ENCODE assay signal across 8 cellular contexts in genomic region chr10:3095373-3096139, GRCh38. TPM values are rescaled to one million over a fixed set of nuclear protein-coding genes. Genes with fewer than 3 reads are reported as not detected.
DNase-seq lines count a peak whose midpoint lies in the region; ATAC-seq and TF ChIP-seq lines count a peak whose summit lies in the region.

No MANE protein-coding gene starts in this region.

- H3K4me3 ChIP-seq in IMR-90 (ENCODE audit: insufficient read depth, low read depth, low read length) (no peak overlapping the region), transverse colon (peak overlapping the region in 1 of 4 donors; percentile 2)

- H2BK15ac ChIP-seq in IMR-90 (ENCODE audit: low read depth, low read length) = peak overlapping the region; percentile 73; the same call in 2 of the 3 replicates

- dilution Hi-C loops in IMR-90 (cut with HindIII; ENCODE audit: low sequenced_read_pairs, unreplicated experiment) = no loop called here

- peaks cover 53% of the 10 kb centered on the region for H3K36me3 Mint-ChIP-seq in activated CD4-positive, alpha-beta memory T cell treated with anti-CD3 and anti-CD28 coated beads for 36 hours

- H2BK5ac ChIP-seq in IMR-90 (ENCODE audit: low read depth, low read length, poor library complexity, severe bottlenecking) = peak overlapping the region; percentile 98

- H3K9me3 Mint-ChIP-seq in activated CD4-positive, alpha-beta memory T cell treated with anti-CD3 and anti-CD28 coated beads for 36 hours = no peaks in the 10 kb centered on the region

- H2BK20ac ChIP-seq in IMR-90 (ENCODE audit: low read depth, low read length) = peak overlapping the region; percentile 91

- peak overlapping the region; percentile 85 for H4K5ac ChIP-seq in IMR-90 (ENCODE audit: low read depth, low read length)

- 0% methylated on average over 3 of the region's 17 CpGs; no CpG with 5 or more reads in 1 of the 2 experiments for WGBS in IMR-90 (ENCODE audit: extremely low coverage in 2 of 2, insufficient read length in 1 of 2), 2 experiments
- 9% methylated on average over 11 to 17 of the region's 17 CpGs for WGBS in transverse colon (ENCODE audit: low coverage in 1 of 2), 2 donors

- H3K9ac ChIP-seq in IMR-90 (ENCODE audit: low read depth, low read length) = peak overlapping the region; percentile 61; the same call in 1 of the 2 replicates

- no peak for TF ChIP-seq RAD21 in IMR-90 (IDR thresholded peaks at IDR 0.05; ENCODE audit: low read length)

- TF ChIP-seq EP300 in transverse colon (IDR thresholded peaks at IDR 0.05; ENCODE audit: low read depth) = no peak

- H3K4ac ChIP-seq in IMR-90 (ENCODE audit: low read depth, low read length) = peak overlapping the region; percentile 97

- peaks cover 74% of the 10 kb centered on the region for H3K4me1 Mint-ChIP-seq in activated CD4-positive, alpha-beta memory T cell treated with anti-CD3 and anti-CD28 coated beads for 36 hours (ENCODE audit: low read depth)

- peak overlapping the region; percentile 63; the same call in 1 of the 2 replicates for H3K23ac ChIP-seq in IMR-90 (ENCODE audit: low read depth, low read length)

- peak overlapping the region; percentile 97 for H2BK120ac ChIP-seq in IMR-90 (ENCODE audit: low read depth, low read length)

- peak overlapping the region; percentile 72 for H3K4me2 ChIP-seq in IMR-90 (ENCODE audit: low read depth, low read length)

- H3K9me1 ChIP-seq in IMR-90 (ENCODE audit: insufficient read depth, low read length) = peaks cover 41% of the 10 kb centered on the region

- DNase-seq in activated CD4-positive, alpha-beta T cell treated with anti-CD3 and anti-CD28 coated beads for 24 hours (ENCODE audit: low read depth in 2 of 2) = peak; percentile 25 to 50
- no peak for DNase-seq in activated CD4-positive, alpha-beta T cell treated with anti-CD3 and anti-CD28 coated beads for 1 hour
- DNase-seq in IMR-90 (peak; percentile 100), occipital lobe (lab: John Stamatoyannopoulos, UW) (peak; percentile 36), transverse colon (peak; percentile 35)
- peak; percentile 80 for DNase-seq in activated CD4-positive, alpha-beta memory T cell treated with anti-CD3 and anti-CD28 coated beads for 36 hours

- H3K27ac Mint-ChIP-seq in activated CD4-positive, alpha-beta memory T cell treated with anti-CD3 and anti-CD28 coated beads for 36 hours = peak overlapping the region; percentile 87

- H3K4me1 ChIP-seq in IMR-90 (ENCODE audit: control insufficient read depth, insufficient read depth, low read length) = peaks cover 51% of the 10 kb centered on the region
- H3K4me1 ChIP-seq in transverse colon = peaks cover 17 to 35% (median 26%) of the 10 kb centered on the region in 4 donors

- H4K8ac ChIP-seq in IMR-90 (ENCODE audit: low read depth in 2 of 2, low read length in 2 of 2) = peak overlapping the region; percentile 52 to 71

- H3K14ac ChIP-seq in IMR-90 (replicated peaks; ENCODE audit: low read depth, low read length) = peak overlapping the region; percentile 93

- no peak for TF ChIP-seq POLR2A in IMR-90 (IDR thresholded peaks at IDR 0.05; ENCODE audit: low read depth, low read length)
- no peak for TF ChIP-seq POLR2A in transverse colon (IDR thresholded peaks at IDR 0.05)

- no peak overlapping the region for H2AFZ ChIP-seq in IMR-90 (replicated peaks; ENCODE audit: low read length, poor library complexity)

- peak overlapping the region; percentile 91 for H3K18ac ChIP-seq in IMR-90 (ENCODE audit: low read depth, low read length)

- POLR2A ChIA-PET in IMR-90 (lab: Charles Lee; ENCODE audit: unreplicated experiment) = interaction anchor here (0.6 kb wide), 1 partner anchor 25 kb away, joined by 3 read pairs; no protein-coding TSS in a partner anchor
- POLR2A ChIA-PET in activated CD4-positive, alpha-beta memory T cell treated with anti-CD3 and anti-CD28 coated beads for 36 hours (lab: Charles Lee) = interaction anchor here (0.6 to 2.3 kb wide), 8 partner anchors 24 to 148 kb away, joined by 3 to 16 read pairs (median 5); partner anchors contain the start of genes PFKP and PITRM1

- no peak for TF ChIP-seq CTCF in IMR-90 (conservative IDR thresholded peaks at IDR 0.05; ENCODE audit: low read depth, low read length)
- no peak for TF ChIP-seq CTCF in transverse colon (IDR thresholded peaks at IDR 0.05)

- no peak overlapping the region for H2AK5ac ChIP-seq in IMR-90 (ENCODE audit: low read depth, low read length)

- intact Hi-C loops in IMR-90 (cut with micrococcal nuclease) = loop anchor here (1.0 to 2.0 kb wide), 2 partner anchors 12 to 27 kb away; no protein-coding TSS in a partner anchor
- intact Hi-C loops in activated CD4-positive, alpha-beta memory T cell treated with anti-CD3 and anti-CD28 coated beads for 36 hours (cut with micrococcal nuclease) = loop anchor here (1.0 kb wide), 5 partner anchors 24 to 660 kb away; partner anchors contain the start of gene PITRM1
- intact Hi-C loops in transverse colon (cut with DNase I; ENCODE audit: low total_unique reads) = no loop called here

- BruUV-seq in IMR-90 (replicated peaks; lab: Mats Ljungman, UMichigan) = no TSS peak

- H4K20me1 ChIP-seq in IMR-90 (ENCODE audit: insufficient read depth, low read length) = peaks cover 32% of the 10 kb centered on the region

- no peaks in the 10 kb centered on the region for H3K27me3 Mint-ChIP-seq in activated CD4-positive, alpha-beta memory T cell treated with anti-CD3 and anti-CD28 coated beads for 36 hours

- peak overlapping the region; percentile 17 for H3K4me3 Mint-ChIP-seq in activated CD4-positive, alpha-beta memory T cell treated with anti-CD3 and anti-CD28 coated beads for 36 hours

- H3K36me3 ChIP-seq in IMR-90 (ENCODE audit: control insufficient read depth, insufficient read depth, low read length) (peaks cover 30% of the 10 kb centered on the region), transverse colon (no peaks in the 10 kb centered on the region)

- H3K9me3 ChIP-seq in IMR-90 (ENCODE audit: control insufficient read depth, insufficient read depth, low read length) = no peaks in the 10 kb centered on the region
- no peaks in the 10 kb centered on the region for H3K9me3 ChIP-seq in transverse colon

- H3K56ac ChIP-seq in IMR-90 (ENCODE audit: extremely low read depth, insufficient read depth, low read length) = peak overlapping the region; percentile 75

- H3K27ac ChIP-seq in IMR-90 (ENCODE audit: insufficient read depth, low read length) (peak overlapping the region; percentile 98), transverse colon (peak overlapping the region; percentile 65 to 83 (median 74))

- H3K79me1 ChIP-seq in IMR-90 (ENCODE audit: low read depth in 1 of 2, low read length in 2 of 2) = peaks cover 38 to 79% of the 10 kb centered on the region in 2 experiments

- CTCF ChIA-PET in IMR-90 (lab: Yijun Ruan, JAX) = no interaction called here
- CTCF ChIA-PET in activated CD4-positive, alpha-beta memory T cell treated with anti-CD3 and anti-CD28 coated beads for 36 hours (lab: Charles Lee) = interaction anchor here (1.0 to 1.4 kb wide), 5 partner anchors 23 to 168 kb away, joined by 3 to 7 read pairs (median 5); no protein-coding TSS in a partner anchor

- peak overlapping the region; percentile 98 for H4K91ac ChIP-seq in IMR-90 (ENCODE audit: insufficient read depth, low read depth, low read length)

- H2AK9ac ChIP-seq in IMR-90 (replicated peaks; ENCODE audit: low read depth, low read length, poor library complexity) = no peak overlapping the region

- ATAC-seq in IMR-90 (ENCODE audit: low read depth) (peak; percentile 74), esophagus mucosa (peak; percentile 66), HG02571 (IDR thresholded peaks at IDR 0.05; ENCODE audit: unreplicated experiment) (no peak)

- in situ Hi-C loops in IMR-90 (cut with MboI; ENCODE audit: low sequenced_read_pairs) (no loop called here), transverse colon (cut with MboI; ENCODE audit: low pct_ligation_motif_present in 1 of 4, low pct_unique_long_range_greater_than_20kb in 1 of 4, low sequenced_read_pairs in 3 of 4) (no loop called here)

- H3K27me3 ChIP-seq in IMR-90 (ENCODE audit: control insufficient read depth, insufficient read depth, low read length) (no peaks in the 10 kb centered on the region), transverse colon (no peaks in the 10 kb centered on the region)

TF ChIP-seq in IMR-90, 13 proteins besides CTCF, POLR2A, EP300 and RAD21 (continues in another document):
- TF ChIP-seq USF2 (IDR thresholded peaks at IDR 0.05; ENCODE audit: low read depth, low read length) (no peak), CEBPB (IDR thresholded peaks at IDR 0.05; ENCODE audit: low read depth, low read length) (peak; percentile 32; the same call in 1 of the 2 replicates), SMC3 (IDR thresholded peaks at IDR 0.05; ENCODE audit: low read depth, low read length) (no peak), CHD1 (IDR thresholded peaks at IDR 0.05; ENCODE audit: low read depth, low read length) (no peak), RCOR1 (IDR thresholded peaks at IDR 0.05; ENCODE audit: insufficient replicate concordance, low read length) (no peak), BHLHE40 (IDR thresholded peaks at IDR 0.05; ENCODE audit: low read depth, low read length) (peak; percentile 74), MAFK (IDR thresholded peaks at IDR 0.05; ENCODE audit: low read depth, low read length) (peak; percentile 75), FOS (IDR thresholded peaks at IDR 0.05; ENCODE audit: low read depth, low read length) (peak; percentile 97), ELK1 (IDR thresholded peaks at IDR 0.05; ENCODE audit: borderline replicate concordance, low read depth, low read length) (no peak)

RNA-seq across cellular contexts. Expression of gene PFKP, which starts 28.2 kb away (rescaled TPM):
- total RNA-seq in IMR-90 (2012; rRNA removed) (281 and 294 TPM in 2 replicates), esophagus mucosa (78.2 TPM), occipital lobe (76.3 TPM), transverse colon (10 to 100 TPM; 53.9 to 93.9 (median 66.2) TPM)
- polyA plus RNA-seq in IMR-90 (2012; rRNA removed) = 223 and 249 TPM in 2 replicates
- 173 and 244 TPM in 2 replicates for polyA plus RNA-seq in IMR-90 (2012; cell fraction: cytosol; rRNA removed)
- polyA plus RNA-seq in IMR-90 (2012; cell fraction: nucleus; rRNA removed; ENCODE audit: low replicate concordance) = 276 and 335 TPM in 2 replicates
- 100 to 1,000 TPM; 175 to 176 TPM for total RNA-seq in activated CD4-positive, alpha-beta memory T cell treated with anti-CD3 and anti-CD28 coated beads for 36 hours
